11 cellular contexts compared by ENCODE assay signal in genomic region chr4:83981156-83981555, GRCh38.
"Had no signal": no experiment of that assay in that cellular context is flagged by ENCODE, and none has a peak within 500 bp of the region (broad histone marks: within the 10 kb centered on the region; RNA-seq: fewer than 3 reads in every experiment).

No MANE protein-coding gene starts in this region.

- H3K9me3 ChIP-seq: HAP-1 had no signal

- H3K27ac ChIP-seq: GM23248 had no signal

- H3K4me2 ChIP-seq: GM23338 had no signal

- H3K9ac ChIP-seq: GM23248 had no signal

- FAIRE-seq: H1, H54 had no signal

- ATAC-seq: GM23338, HCT116 had no signal

- H3K4me1 ChIP-seq: HAP-1 had no signal

- DNase-seq: GM23248, GOT3, H7, H9, HCEC 1CT, HFFc6 had no signal

- H3K36me3 ChIP-seq: HAP-1 had no signal

- H2AFZ ChIP-seq: GM23248, GM23338 had no signal

- H3K4me3 ChIP-seq: GM23248, GM23338, HAP-1 had no signal
